In genomic region chr10:69571618-69572158, GRCh38 we compare ENCODE assay signal across 17 cellular contexts. TPM values are rescaled to one million over a fixed set of nuclear protein-coding genes. Genes with fewer than 3 reads are reported as not detected.
DNase-seq lines count a peak whose midpoint lies in the region; ATAC-seq, FAIRE-seq and TF ChIP-seq lines count a peak whose summit lies in the region.
"Had no signal": no experiment of that assay in that cellular context is flagged by ENCODE, and none has a peak within 500 bp of the region (broad histone marks: within the 10 kb centered on the region; RNA-seq: fewer than 3 reads in every experiment).

No MANE protein-coding gene starts in this region.

- no peak overlapping the region for H3K56ac ChIP-seq in H9 (ENCODE audit: insufficient read length, low read depth, low read length)

- POLR2A ChIA-PET in naive thymus-derived CD8-positive, alpha-beta T cell (lab: Charles Lee) = interaction anchor here (1.2 kb wide), 1 partner anchor 12 kb away, joined by 3 read pairs; no protein-coding TSS in a partner anchor

- H2BK20ac ChIP-seq in H9 (ENCODE audit: low read depth, low read length, poor library complexity, severe bottlenecking) = no peak overlapping the region

- no peak overlapping the region for H3K23ac ChIP-seq in H9 (ENCODE audit: insufficient read length, low read depth, low read length)

- no peak overlapping the region for H3K18ac ChIP-seq in H9 (ENCODE audit: insufficient read length, low read depth, low read length)

- no peaks in the 10 kb centered on the region for H3K79me2 ChIP-seq in H9 (ENCODE audit: insufficient read depth, low read length)

- H2BK5ac ChIP-seq in H9 (ENCODE audit: insufficient read length, low read length) = no peak overlapping the region

- no peaks in the 10 kb centered on the region; a peak in 1 of 7 replicates for H3K36me3 Mint-ChIP-seq in H9 (ENCODE audit: insufficient read depth in 1 of 3, low read depth in 3 of 3)
- H3K36me3 Mint-ChIP-seq in activated naive CD8-positive, alpha-beta T cell treated with anti-CD3 and anti-CD28 coated beads, Interleukin-2, amount 50 U/mL, for 24 hours (ENCODE audit: low read depth) = no peaks in the 10 kb centered on the region
- peaks cover 0 to 6% (median 5%) of the 10 kb centered on the region in 3 donors for H3K36me3 Mint-ChIP-seq in naive thymus-derived CD8-positive, alpha-beta T cell

- no peak overlapping the region for H2BK15ac ChIP-seq in H9 (ENCODE audit: low read depth, low read length)

- FAIRE-seq in GM12891 (lab: Jason Lieb, UNC) = no peak
- FAIRE-seq: endometrium had no signal

- H3K9me3 Mint-ChIP-seq in H9 = peaks cover 0 to 3% of the 10 kb centered on the region in 2 experiments; a peak in 3 of 5 replicates
- H3K9me3 Mint-ChIP-seq in activated naive CD8-positive, alpha-beta T cell treated with anti-CD3 and anti-CD28 coated beads, Interleukin-2, amount 50 U/mL, for 24 hours = no peaks in the 10 kb centered on the region
- H3K9me3 Mint-ChIP-seq in naive thymus-derived CD8-positive, alpha-beta T cell = peaks cover 0 to 11% (median 3%) of the 10 kb centered on the region in 9 donors

- H4K5ac ChIP-seq in H9 (ENCODE audit: insufficient read length, low read depth, low read length) = no peak overlapping the region

- H2AFZ ChIP-seq in H9 (ENCODE audit: low read length) = no peak overlapping the region

- peaks cover 43% of the 10 kb centered on the region for H3K23me2 ChIP-seq in H9 (ENCODE audit: insufficient read length, low read depth, low read length, poor library complexity, severe bottlenecking)

- TF ChIP-seq POLR2A in GM12891 (IDR thresholded peaks at IDR 0.05; ENCODE audit: low read depth, low read length) = no peak

- no peak overlapping the region for H3K9ac ChIP-seq in H9 (ENCODE audit: extremely low read depth, insufficient read length, low read length)

- H3K9me3 ChIP-seq in H9 (ENCODE audit: control insufficient read depth, low read depth, low read length) = no peaks in the 10 kb centered on the region
- H3K9me3 ChIP-seq: body of pancreas, heart left ventricle, upper lobe of left lung had no signal

- H3T11ph ChIP-seq in H9 (ENCODE audit: low read length) = no peak overlapping the region

- no peak for TF ChIP-seq CTCF in H9 (conservative IDR thresholded peaks at IDR 0.05)

- H2BK12ac ChIP-seq in H9 (ENCODE audit: insufficient read length, low read depth, low read length) = no peak overlapping the region

- H2BK120ac ChIP-seq in H9 (ENCODE audit: low read depth, low read length, poor library complexity, severe bottlenecking) = no peak overlapping the region

- no peak overlapping the region for H3K27ac ChIP-seq in H9 (ENCODE audit: insufficient read length, low read depth, low read length)
- H3K27ac ChIP-seq: 22Rv1, body of pancreas, heart left ventricle, upper lobe of left lung, VCaP had no signal

- no peak overlapping the region for H3K14ac ChIP-seq in H9 (ENCODE audit: insufficient read depth, low read length)

- H3K79me1 ChIP-seq in H9 (ENCODE audit: insufficient read depth, low read depth, low read length, poor library complexity, severe bottlenecking) = no peaks in the 10 kb centered on the region

- H3K4me3 Mint-ChIP-seq in H9 = peak overlapping the region; percentile 28 to 78
- H3K4me3 Mint-ChIP-seq in activated naive CD8-positive, alpha-beta T cell treated with anti-CD3 and anti-CD28 coated beads, Interleukin-2, amount 50 U/mL, for 24 hours = peak overlapping the region; percentile 61
- H3K4me3 Mint-ChIP-seq in naive thymus-derived CD8-positive, alpha-beta T cell = peak overlapping the region; percentile 67 to 86 (median 79)

- H3K4ac ChIP-seq in H9 (ENCODE audit: low read depth, low read length) = no peak overlapping the region

- peaks cover 16% of the 10 kb centered on the region for H3K4me1 ChIP-seq in H9 (ENCODE audit: insufficient read depth, low read length)

- H3K27me3 Mint-ChIP-seq in H9 (ENCODE audit: low read depth) = no peaks in the 10 kb centered on the region; the same call in none of the 2 replicates
- H3K27me3 Mint-ChIP-seq in activated naive CD8-positive, alpha-beta T cell treated with anti-CD3 and anti-CD28 coated beads, Interleukin-2, amount 50 U/mL, for 24 hours = peaks cover 82% of the 10 kb centered on the region
- H3K27me3 Mint-ChIP-seq in naive thymus-derived CD8-positive, alpha-beta T cell = peaks cover 42 to 88% (median 62%) of the 10 kb centered on the region in 5 donors

- DNase-seq in DMS 273 (lab: John Stamatoyannopoulos, UW; ENCODE audit: unreplicated experiment) (peak; percentile 13), DMS 273 treated with DMSO at 0.1 percent for 48 hours (lab: John Stamatoyannopoulos, UW) (no peak), H9 (peak; percentile 55), MV-4-11 (lab: John Stamatoyannopoulos, UW) (no peak), GM12891 (ENCODE audit: insufficient read length, low spot score) (no peak), AG08396 (ENCODE audit: low spot score) (no peak)
- no peak for DNase-seq in activated naive CD8-positive, alpha-beta T cell treated with anti-CD3 and anti-CD28 coated beads, Interleukin-2, amount 50 U/mL, for 24 hours
- DNase-seq in naive thymus-derived CD8-positive, alpha-beta T cell = no peak
- DNase-seq: body of pancreas, COR-L47, heart left ventricle had no signal

- no peak overlapping the region for H2AK5ac ChIP-seq in H9 (ENCODE audit: insufficient read length, low read length)

- H3K4me2 ChIP-seq in H9 (ENCODE audit: insufficient read depth, insufficient read length, low read length) = peak overlapping the region; percentile 59

- peaks cover 59 to 72% of the 10 kb centered on the region in 2 experiments for H3K4me1 Mint-ChIP-seq in H9
- H3K4me1 Mint-ChIP-seq in activated naive CD8-positive, alpha-beta T cell treated with anti-CD3 and anti-CD28 coated beads, Interleukin-2, amount 50 U/mL, for 24 hours = peaks cover 28% of the 10 kb centered on the region
- peaks cover 17 to 42% (median 34%) of the 10 kb centered on the region in 4 donors for H3K4me1 Mint-ChIP-seq in naive thymus-derived CD8-positive, alpha-beta T cell

- H3K27ac Mint-ChIP-seq in H9 = no peak overlapping the region
- H3K27ac Mint-ChIP-seq in activated naive CD8-positive, alpha-beta T cell treated with anti-CD3 and anti-CD28 coated beads, Interleukin-2, amount 50 U/mL, for 24 hours = no peak overlapping the region
- peak overlapping the region in 1 of 10 donors; percentile 56 for H3K27ac Mint-ChIP-seq in naive thymus-derived CD8-positive, alpha-beta T cell

- no peak overlapping the region for H4K8ac ChIP-seq in H9 (replicated peaks; ENCODE audit: insufficient read length, low read depth, low read length)

- no peak for ATAC-seq in activated naive CD8-positive, alpha-beta T cell treated with anti-CD3 and anti-CD28 coated beads, Interleukin-2, amount 50 U/mL, for 24 hours
- no peak for ATAC-seq in naive thymus-derived CD8-positive, alpha-beta T cell
- ATAC-seq: Right ventricle myocardium inferior had no signal

- no CpG with 5 or more reads among the region's 25 CpGs for WGBS in H9 (ENCODE audit: extremely low coverage, insufficient read length, low lambda C conversion rate)

- peaks cover 3% of the 10 kb centered on the region for H4K20me1 ChIP-seq in H9 (ENCODE audit: control insufficient read depth, insufficient read depth, insufficient read length)

- H3K27me3 ChIP-seq in H9 (ENCODE audit: insufficient read depth, low read length) = peaks cover 87% of the 10 kb centered on the region

- no peak overlapping the region for H4K91ac ChIP-seq in H9 (ENCODE audit: insufficient read length, low read depth, low read length)

TF ChIP-seq in GM12891, 5 proteins besides CTCF, POLR2A, EP300 and RAD21:
- TF ChIP-seq POU2F2 (IDR thresholded peaks at IDR 0.05; ENCODE audit: low read depth, low read length) (no peak), PAX5 (IDR thresholded peaks at IDR 0.05; ENCODE audit: insufficient read depth, low read length, severe bottlenecking) (no peak), POLR2AphosphoS5 (IDR thresholded peaks at IDR 0.05; ENCODE audit: low read depth, low read length) (no peak), TAF1 (IDR thresholded peaks at IDR 0.05; ENCODE audit: low read depth, low read length) (no peak), SPI1 (IDR thresholded peaks at IDR 0.05; ENCODE audit: low read depth, low read length) (no peak)

RNA-seq across cellular contexts. Expression of gene NEUROG3, which starts 1.5 kb away (rescaled TPM):
- total RNA-seq in H9 (2021) = not detected in 2 replicates
- not detected for total RNA-seq in naive thymus-derived CD8-positive, alpha-beta T cell
- under 1 TPM in 1 of 3 donors, not detected in 2; 0.28 TPM for polyA plus RNA-seq in naive thymus-derived CD8-positive, alpha-beta T cell
- polyA plus RNA-seq in GM12891 (2012; ENCODE audit: low read depth, missing spikeins) = not detected
- total RNA-seq: body of pancreas, heart left ventricle, lower leg skin, Right ventricle myocardium inferior, upper lobe of left lung had no signal
- polyA plus RNA-seq: heart left ventricle had no signal

RNA-seq across cellular contexts. Expression of gene FAM241B, which starts 58.4 kb away (rescaled TPM):
- total RNA-seq in H9 (2021) = 13.7 and 14.7 TPM in 2 replicates
- total RNA-seq in naive thymus-derived CD8-positive, alpha-beta T cell = 10 to 100 TPM; 11.2 to 15.2 TPM
- polyA plus RNA-seq in naive thymus-derived CD8-positive, alpha-beta T cell = 10 to 100 TPM; 12.3 to 18.5 (median 16.0) TPM
- polyA plus RNA-seq in GM12891 (2012; ENCODE audit: low read depth, missing spikeins) = 0.23 TPM

Comparison
In these comparisons a context has a peak if more than half of its experiments do, and no peak if none do; other contexts are left out.
1. DNase-seq: peak in DMS 273 (single experiment) and H9 (single experiment); none in DMS 273 treated with DMSO at 0.1 percent for 48 hours (single experiment), activated naive CD8-positive, alpha-beta T cell treated with anti-CD3 and anti-CD28 coated beads, Interleukin-2, amount 50 U/mL, for 24 hours (single experiment), naive thymus-derived CD8-positive, alpha-beta T cell (0 of 10), MV-4-11 (single experiment), GM12891 (single experiment) and AG08396 (single experiment).
2. Peak in every context shown above with its lines, with median percentiles within 50 percentile points of each other: H3K4me3 Mint-ChIP-seq.